ENCODE assay signal across 1 cellular context in the genomic region with DNA sequence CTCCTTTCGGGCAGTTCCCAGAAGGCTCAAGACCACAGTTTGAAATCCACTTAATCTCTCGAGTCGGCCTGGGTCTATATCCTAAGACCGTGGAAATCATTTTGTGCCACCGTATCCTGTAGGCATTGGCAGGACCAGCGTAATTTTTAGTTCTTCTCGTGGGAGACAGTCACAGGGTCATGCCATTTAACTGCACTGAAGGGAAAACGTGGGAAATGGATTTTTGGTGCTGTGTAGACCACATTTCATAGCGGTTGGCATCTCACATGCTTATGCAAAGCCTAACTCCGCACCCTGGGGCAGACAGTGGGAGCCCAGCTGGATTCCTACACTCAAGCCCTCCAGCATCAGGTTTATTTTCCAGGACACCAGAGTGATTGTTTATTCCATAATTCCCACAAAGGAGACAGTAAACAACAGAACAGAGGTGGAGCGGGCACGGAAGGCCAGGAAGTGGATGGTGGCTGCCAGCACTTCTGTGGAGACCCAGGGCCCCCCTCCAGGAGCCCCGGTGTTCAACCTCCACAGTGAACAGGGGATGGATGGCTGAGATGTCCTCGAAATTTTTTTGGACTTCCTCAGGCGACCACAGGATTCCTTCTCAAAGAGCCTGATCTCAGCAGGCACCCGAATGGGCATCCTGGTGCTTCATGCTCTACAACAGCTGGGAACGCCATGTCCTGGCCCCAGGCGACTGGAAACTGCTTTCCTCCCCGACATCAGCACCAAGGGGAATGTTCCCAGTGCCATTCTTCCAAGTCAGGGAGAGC.
TF ChIP-seq lines count a peak whose summit lies in the region.

No MANE protein-coding gene starts in this region.

TF ChIP-seq in IMR-90, 13 proteins besides CTCF, POLR2A, EP300 and RAD21:
- TF ChIP-seq, protein P1, sequence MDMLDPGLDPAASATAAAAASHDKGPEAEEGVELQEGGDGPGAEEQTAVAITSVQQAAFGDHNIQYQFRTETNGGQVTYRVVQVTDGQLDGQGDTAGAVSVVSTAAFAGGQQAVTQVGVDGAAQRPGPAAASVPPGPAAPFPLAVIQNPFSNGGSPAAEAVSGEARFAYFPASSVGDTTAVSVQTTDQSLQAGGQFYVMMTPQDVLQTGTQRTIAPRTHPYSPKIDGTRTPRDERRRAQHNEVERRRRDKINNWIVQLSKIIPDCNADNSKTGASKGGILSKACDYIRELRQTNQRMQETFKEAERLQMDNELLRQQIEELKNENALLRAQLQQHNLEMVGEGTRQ (IDR thresholded peaks at IDR 0.05; ENCODE audit: low read depth, low read length): no peak
